In genomic region chrX:74238771-74239170, GRCh38 we compare ENCODE assay signal across 8 cellular contexts.
"Had no signal": no experiment of that assay in that cellular context is flagged by ENCODE, and none has a peak within 500 bp of the region (broad histone marks: within the 10 kb centered on the region; RNA-seq: fewer than 3 reads in every experiment).

No MANE protein-coding gene starts in this region.

- H3K4me3 ChIP-seq: GM12878 had no signal

- ATAC-seq: GM12878 had no signal

- FAIRE-seq: G401.6, GM12878, GM12891, GM12892, GM18507, GM19239 had no signal

- DNase-seq: GDM1, GF-D8 had no signal
